ENCODE assay signal across 15 cellular contexts in genomic region chr11:97345031-97345430, GRCh38.
A peak's percentile ranks its signal among the peaks of the same experiment; 100 is the strongest.
DNase-seq lines count a peak whose midpoint lies in the region; ATAC-seq and TF ChIP-seq lines count a peak whose summit lies in the region.
"Had no signal": no experiment of that assay in that cellular context is flagged by ENCODE, and none has a peak within 500 bp of the region (broad histone marks: within the 10 kb centered on the region; RNA-seq: fewer than 3 reads in every experiment).

No MANE protein-coding gene starts in this region.

- DNase-seq in NCI-H1105 treated with DMSO at 0.1 percent for 48 hours (lab: John Stamatoyannopoulos, UW) = peak; percentile 56
- DNase-seq in NCI-H2171 treated with DMSO at 0.1 percent for 48 hours (lab: John Stamatoyannopoulos, UW) = peak; percentile 93
- peak; percentile 34 for DNase-seq in SK-N-DZ (ENCODE audit: low spot score)
- DNase-seq in mesenchymal stem cell = no peak
- no peak for DNase-seq in posterior vena cava (ENCODE audit: low spot score)
- DNase-seq in NCI-H2029 (lab: John Stamatoyannopoulos, UW) = no peak
- DNase-seq: ACHN; Caco-2; CD4-positive, alpha-beta T cell; GM23248 had no signal

- H3K4ac ChIP-seq in mesenchymal stem cell (ENCODE audit: low read depth in 1 of 2, low read length in 2 of 2) = no peak overlapping the region

- no peak overlapping the region for H3K4me3 ChIP-seq in neural cell (ENCODE audit: low read length)
- no peak overlapping the region for H3K4me3 ChIP-seq in mesenchymal stem cell (ENCODE audit: insufficient read depth in 1 of 2, low read depth in 1 of 2, low read length in 2 of 2)
- H3K4me3 ChIP-seq: GM23248, HAP-1 had no signal

- no peak overlapping the region for H3K23ac ChIP-seq in mesenchymal stem cell (ENCODE audit: low read length in 2 of 2)

- H2BK5ac ChIP-seq in mesenchymal stem cell (ENCODE audit: low read depth, low read length, poor library complexity, severe bottlenecking) = no peak overlapping the region

- intact Hi-C loops in posterior vena cava (cut with DNase I) = no loop called here

- WGBS in mesenchymal stem cell = 91% methylated on average over 3 of the region's 3 CpGs

- H2AFZ ChIP-seq in neural cell (ENCODE audit: low read depth, low read length) (no peak overlapping the region), mesenchymal stem cell (ENCODE audit: low read depth, low read length) (no peak overlapping the region)
- H2AFZ ChIP-seq: GM23248 had no signal

- H3K27ac ChIP-seq in neural cell (ENCODE audit: low read length) = peak overlapping the region; percentile 44
- no peak overlapping the region for H3K27ac ChIP-seq in mesenchymal stem cell (ENCODE audit: low read length, poor library complexity, severe bottlenecking)
- H3K27ac ChIP-seq: C4-2B, GM23248, HL-60 had no signal

- no peaks in the 10 kb centered on the region for H3K9me2 ChIP-seq in neural cell (ENCODE audit: insufficient read depth, low read length)

- H4K8ac ChIP-seq in mesenchymal stem cell (ENCODE audit: low read length) = no peak overlapping the region

- no peak for ATAC-seq in GM21786 (IDR thresholded peaks at IDR 0.05; ENCODE audit: unreplicated experiment)

- H3K4me2 ChIP-seq in neural cell (ENCODE audit: low read length) (no peak overlapping the region), mesenchymal stem cell (ENCODE audit: low read length, poor library complexity, severe bottlenecking) (no peak overlapping the region)

- H3K9me3 ChIP-seq in neural cell (ENCODE audit: low read length) (no peaks in the 10 kb centered on the region), mesenchymal stem cell (ENCODE audit: control insufficient read depth, low read length) (peaks cover 3% of the 10 kb centered on the region)
- H3K9me3 ChIP-seq: Caco-2, HAP-1 had no signal

- no peak for TF ChIP-seq RAD21 in neural cell (conservative IDR thresholded peaks at IDR 0.05)

- no peak overlapping the region for H2BK120ac ChIP-seq in mesenchymal stem cell (ENCODE audit: low read depth, low read length)

- TF ChIP-seq EP300 in neural cell (conservative IDR thresholded peaks at IDR 0.05; ENCODE audit: poor library complexity, severe bottlenecking) = peak; percentile 84

- TF ChIP-seq CTCF in neural cell (IDR thresholded peaks at IDR 0.05; ENCODE audit: poor library complexity, severe bottlenecking) = no peak

- no peaks in the 10 kb centered on the region for H3K79me1 ChIP-seq in mesenchymal stem cell (replicated peaks; ENCODE audit: low read length, poor library complexity, severe bottlenecking)

- H2AK5ac ChIP-seq in mesenchymal stem cell (ENCODE audit: low read length, severe bottlenecking) = no peak overlapping the region

- H3K27me3 ChIP-seq in neural cell (ENCODE audit: insufficient read depth, low read depth, low read length) (no peaks in the 10 kb centered on the region), mesenchymal stem cell (ENCODE audit: control insufficient read depth in 1 of 2, insufficient read depth in 1 of 2, low read length in 2 of 2) (no peaks in the 10 kb centered on the region)

- no peak overlapping the region for H2BK15ac ChIP-seq in mesenchymal stem cell (ENCODE audit: low read depth, poor library complexity, severe bottlenecking)

- H4K91ac ChIP-seq in mesenchymal stem cell (ENCODE audit: low read length) = no peak overlapping the region

- no peak overlapping the region for H3K14ac ChIP-seq in mesenchymal stem cell (ENCODE audit: low read length in 2 of 2)

- no peaks in the 10 kb centered on the region for H3K4me1 ChIP-seq in mesenchymal stem cell (ENCODE audit: control insufficient read depth, insufficient read depth, low read depth, low read length)
- H3K4me1 ChIP-seq: Caco-2, HAP-1 had no signal

- no peaks in the 10 kb centered on the region for H3F3A ChIP-seq in neural cell (ENCODE audit: insufficient read depth, low read length, poor library complexity, severe bottlenecking)

- no peaks in the 10 kb centered on the region for H3K79me2 ChIP-seq in neural cell (replicated peaks; ENCODE audit: insufficient read depth, low read length)

- no peak overlapping the region for H3K9ac ChIP-seq in neural cell (ENCODE audit: low read length)
- no peak overlapping the region for H3K9ac ChIP-seq in mesenchymal stem cell (ENCODE audit: low read length)
- H3K9ac ChIP-seq: GM23248 had no signal

- no peak overlapping the region for H3K18ac ChIP-seq in mesenchymal stem cell (ENCODE audit: low read depth in 1 of 2, low read length in 2 of 2)

- H3K36me3 ChIP-seq in neural cell (ENCODE audit: insufficient read depth, low read length) (no peaks in the 10 kb centered on the region), mesenchymal stem cell (ENCODE audit: control insufficient read depth in 1 of 2, insufficient read depth in 2 of 2, low read depth in 1 of 2, low read length in 2 of 2) (no peaks in the 10 kb centered on the region)
- H3K36me3 ChIP-seq: HAP-1 had no signal

- no peaks in the 10 kb centered on the region for H4K20me1 ChIP-seq in neural cell (ENCODE audit: insufficient read depth)

- H2BK12ac ChIP-seq in mesenchymal stem cell (ENCODE audit: low read length in 2 of 2) = no peak overlapping the region

TF ChIP-seq in neural cell, 6 proteins besides CTCF, POLR2A, EP300 and RAD21:
- no peak for TF ChIP-seq MXI1 (conservative IDR thresholded peaks at IDR 0.05; ENCODE audit: poor library complexity, severe bottlenecking)
- no peak for TF ChIP-seq TAF1 (IDR thresholded peaks at IDR 0.05; ENCODE audit: low read depth)
- no peak for TF ChIP-seq SMC3 (conservative IDR thresholded peaks at IDR 0.05; ENCODE audit: poor library complexity)
- peak; percentile 32 for TF ChIP-seq POLR2AphosphoS5 (IDR thresholded peaks at IDR 0.05)
- no peak for TF ChIP-seq REST (IDR thresholded peaks at IDR 0.05; ENCODE audit: borderline replicate concordance)

Comparison
In these comparisons a context has a peak if more than half of its experiments do, and no peak if none do; other contexts are left out.
1. DNase-seq: peak in NCI-H1105 treated with DMSO at 0.1 percent for 48 hours (single experiment), NCI-H2171 treated with DMSO at 0.1 percent for 48 hours (single experiment) and SK-N-DZ (single experiment); none in mesenchymal stem cell (single experiment), posterior vena cava (single experiment) and NCI-H2029 (single experiment).